ENCODE assay signal across 21 cellular contexts in the genomic region with DNA sequence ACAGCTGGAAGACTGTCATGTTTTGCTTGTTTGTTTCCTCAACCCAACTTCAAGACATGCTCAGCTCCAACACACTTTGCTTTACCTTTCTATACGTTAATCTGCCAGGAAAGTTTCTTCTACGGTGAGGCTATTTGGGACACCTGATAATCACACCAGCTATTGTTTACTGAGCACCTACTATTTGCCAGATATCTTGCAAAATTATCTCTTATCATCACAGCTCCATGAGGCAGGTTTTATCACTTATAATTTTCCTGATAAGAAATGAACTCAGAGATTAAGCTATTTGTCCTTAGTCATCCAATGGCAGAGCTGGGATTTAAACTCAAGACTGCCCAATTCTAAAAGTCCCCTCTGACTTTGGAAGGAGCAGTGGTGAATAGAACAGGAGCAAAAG.
"Had no signal": no experiment of that assay in that cellular context is flagged by ENCODE, and none has a peak within 500 bp of the region (broad histone marks: within the 10 kb centered on the region; RNA-seq: fewer than 3 reads in every experiment).

No MANE protein-coding gene starts in this region.

- H3K4me1 ChIP-seq: neural progenitor cell, prostate gland had no signal

- H3K9me3 ChIP-seq: prostate gland, thyroid gland, vagina had no signal

- H3K36me3 ChIP-seq: esophagus squamous epithelium, neural progenitor cell, prostate gland, thyroid gland, vagina had no signal

- H3K9ac ChIP-seq: neural progenitor cell had no signal

- ATAC-seq: left colon; naive thymus-derived CD4-positive, alpha-beta T cell; stimulated activated naive CD8-positive, alpha-beta T cell treated with anti-CD3 and anti-CD28 coated beads, Interleukin-15, amount 100 ng/mL, for 72 hours had no signal

- H3K27ac ChIP-seq: neural progenitor cell, prostate gland, vagina had no signal

- H3K27me3 ChIP-seq: esophagus squamous epithelium, neural progenitor cell, thyroid gland, vagina had no signal

- DNase-seq: effector memory CD4-positive, alpha-beta T cell; erythroblast; esophagus squamous epithelium; foreskin melanocyte; hippocampal formation; left colon; midbrain; naive thymus-derived CD4-positive, alpha-beta T cell; small intestine; stimulated activated CD4-positive, alpha-beta T cell treated with anti-CD3 and anti-CD28 coated beads, Interleukin-15, amount 100 ng/mL, for 24 hours; stimulated activated CD4-positive, alpha-beta T cell treated with anti-CD3 and anti-CD28 coated beads, Interleukin-4, amount 100 ng/mL, for 1 hour; stimulated activated CD8-positive, alpha-beta memory T cell treated with anti-CD3 and anti-CD28 coated beads, Interleukin-4, amount 100 ng/mL, for 48 hours; stimulated activated naive CD4-positive, alpha-beta T cell; stimulated activated naive CD8-positive, alpha-beta T cell treated with anti-CD3 and anti-CD28 coated beads, Interleukin-15, amount 100 ng/mL, for 72 hours; trophoblast cell had no signal

- FAIRE-seq: islet of Langerhans, small intestine had no signal

- H3K4me2 ChIP-seq: neural progenitor cell had no signal

- H3K4me3 ChIP-seq: esophagus squamous epithelium, lung, neural progenitor cell, prostate gland, thyroid gland, vagina had no signal

- H2AFZ ChIP-seq: neural progenitor cell had no signal
